19 cellular contexts compared by ENCODE assay signal in genomic region chr7:77290425-77290824, GRCh38.
DNase-seq lines count a peak whose midpoint lies in the region; ATAC-seq and TF ChIP-seq lines count a peak whose summit lies in the region.
"Had no signal": no experiment of that assay in that cellular context is flagged by ENCODE, and none has a peak within 500 bp of the region (broad histone marks: within the 10 kb centered on the region; RNA-seq: fewer than 3 reads in every experiment).

No MANE protein-coding gene starts in this region.

- H3K9me3 ChIP-seq in Karpas-422 (ENCODE audit: low read length) (no peaks in the 10 kb centered on the region), thyroid gland (no peaks in the 10 kb centered on the region)
- H3K9me3 ChIP-seq: BE2C, Caco-2 had no signal

- ATAC-seq in HG03045 (IDR thresholded peaks at IDR 0.05; ENCODE audit: unreplicated experiment): no peak
- ATAC-seq: GM12878 had no signal

- H3K4me2 ChIP-seq in Karpas-422 (ENCODE audit: low read depth, low read length, poor library complexity, severe bottlenecking): no peak overlapping the region
- H3K4me2 ChIP-seq: BLaER1 had no signal

- no peaks in the 10 kb centered on the region for H3K27me3 ChIP-seq in Karpas-422 (ENCODE audit: low read length)
- H3K27me3 ChIP-seq in thyroid gland: no peaks in the 10 kb centered on the region
- H3K27me3 ChIP-seq: BE2C, BLaER1 had no signal

- H3K9me2 ChIP-seq in Karpas-422 (replicated peaks; ENCODE audit: insufficient read depth, low read length): no peaks in the 10 kb centered on the region

- TF ChIP-seq POLR2A in thyroid gland (IDR thresholded peaks at IDR 0.05): no peak

- H3K27ac ChIP-seq in Karpas-422 (ENCODE audit: low read length) (peak overlapping the region; percentile 59), thyroid gland (no peak overlapping the region)
- H3K27ac ChIP-seq: BLaER1 had no signal

- TF ChIP-seq CTCF in fibroblast of villous mesenchyme (IDR thresholded peaks at IDR 0.05; ENCODE audit: insufficient read depth, low read depth, low read length) (no peak), thyroid gland (IDR thresholded peaks at IDR 0.05) (no peak)

- no peaks in the 10 kb centered on the region for H3K79me2 ChIP-seq in Karpas-422 (ENCODE audit: low read length)

- DNase-seq in EH (ENCODE audit: low read depth) (peak; percentile 13), Karpas-422 (no peak), fibroblast of villous mesenchyme (ENCODE audit: low read depth) (peak; percentile 58), thyroid gland (no peak)
- DNase-seq: 8988T; ACHN; BE2C; C1 segment of cervical spinal cord; Caco-2; Calu3; CD4-positive, alpha-beta memory T cell; CD4-positive, CD25-positive, alpha-beta regulatory T cell; CD8-positive, alpha-beta memory T cell; DMS79 treated with DMSO at 0.1 percent for 48 hours; EL; GDM1 had no signal

- H3K4me1 ChIP-seq in Karpas-422 (ENCODE audit: low read length): peaks cover 12% of the 10 kb centered on the region
- peaks cover 3 to 18% of the 10 kb centered on the region in 2 donors for H3K4me1 ChIP-seq in thyroid gland
- H3K4me1 ChIP-seq: BE2C, Caco-2 had no signal

- H2AFZ ChIP-seq in Karpas-422 (ENCODE audit: low read length): no peak overlapping the region

- H4K20me1 ChIP-seq in Karpas-422 (ENCODE audit: insufficient read depth, low read depth, low read length): no peaks in the 10 kb centered on the region
- H4K20me1 ChIP-seq: BLaER1 had no signal

- no peak overlapping the region for H3K9ac ChIP-seq in Karpas-422 (ENCODE audit: low read length)
- H3K9ac ChIP-seq: BLaER1 had no signal

- intact Hi-C loops in thyroid gland (cut with DNase I): no loop called here

- H3K36me3 ChIP-seq in Karpas-422 (ENCODE audit: insufficient read depth, low read length) (peaks cover 16% of the 10 kb centered on the region), thyroid gland (peaks cover 9 to 14% of the 10 kb centered on the region in 2 donors)
- H3K36me3 ChIP-seq: BE2C had no signal

- H3K4me3 ChIP-seq in Karpas-422 (ENCODE audit: low read length) (no peak overlapping the region), fibroblast of villous mesenchyme (ENCODE audit: low read depth, low read length) (no peak overlapping the region), thyroid gland (replicated peaks in 1 of 3) (no peak overlapping the region)
- H3K4me3 ChIP-seq: BLaER1, GM12878 had no signal

Comparison
In these comparisons a context has a peak if more than half of its experiments do, and no peak if none do; other contexts are left out.
1. DNase-seq: peak in EH (single experiment) and fibroblast of villous mesenchyme (single experiment); none in Karpas-422 (single experiment) and thyroid gland (0 of 2).